In genomic region chr15:55234104-55234799, GRCh38 we compare ENCODE assay signal across 21 cellular contexts. TPM values are rescaled to one million over a fixed set of nuclear protein-coding genes. Genes with fewer than 3 reads are reported as not detected.
A peak's percentile ranks its signal among the peaks of the same experiment; 100 is the strongest.
DNase-seq lines count a peak whose midpoint lies in the region; ATAC-seq and TF ChIP-seq lines count a peak whose summit lies in the region.
"Had no signal": no experiment of that assay in that cellular context is flagged by ENCODE, and none has a peak within 500 bp of the region (broad histone marks: within the 10 kb centered on the region; RNA-seq: fewer than 3 reads in every experiment).

No MANE protein-coding gene starts in this region.

- no peaks in the 10 kb centered on the region for H3K27me3 Mint-ChIP-seq in activated CD4-positive, alpha-beta T cell treated with anti-CD3 and anti-CD28 coated beads for 36 hours
- no peaks in the 10 kb centered on the region for H3K27me3 Mint-ChIP-seq in neural crest cell (ENCODE audit: low read depth)
- H3K27me3 Mint-ChIP-seq: CD4-positive, CD25-positive, alpha-beta regulatory T cell had no signal

- peak overlapping the region; percentile 37 for H3K27ac Mint-ChIP-seq in activated CD4-positive, alpha-beta T cell treated with anti-CD3 and anti-CD28 coated beads for 36 hours
- peak overlapping the region; percentile 3 for H3K27ac Mint-ChIP-seq in neural crest cell (ENCODE audit: unreplicated experiment)
- H3K27ac Mint-ChIP-seq: CD4-positive, CD25-positive, alpha-beta regulatory T cell had no signal

- no peaks in the 10 kb centered on the region for H3K27me3 ChIP-seq in colonic mucosa
- no peaks in the 10 kb centered on the region for H3K27me3 ChIP-seq in aorta (ENCODE audit: control insufficient read depth in 1 of 2, insufficient read depth in 2 of 2, low read length in 1 of 2)

- CTCF ChIA-PET in activated CD4-positive, alpha-beta T cell treated with anti-CD3 and anti-CD28 coated beads for 36 hours (lab: Charles Lee) = no interaction called here

- no peaks in the 10 kb centered on the region for H3K9me3 ChIP-seq in colonic mucosa
- H3K9me3 ChIP-seq in aorta (ENCODE audit: control insufficient read depth, low read length) = no peaks in the 10 kb centered on the region

- WGBS in aorta, 2 donors = 87 to 93% methylated on average over 2 of the region's 2 CpGs

- intact Hi-C loops in activated CD4-positive, alpha-beta T cell treated with anti-CD3 and anti-CD28 coated beads for 36 hours (cut with DNase I, micrococcal nuclease) = no loop called here
- intact Hi-C loops in colonic mucosa (cut with DNase I) = no loop called here
- intact Hi-C loops in aorta (cut with DNase I) = no loop called here

- TF ChIP-seq CTCF in 22Rv1 (IDR thresholded peaks at IDR 0.05) (no peak), colonic mucosa (IDR thresholded peaks at IDR 0.05) (no peak), neural crest cell (conservative IDR thresholded peaks at IDR 0.05) (no peak)

- H3K4me1 Mint-ChIP-seq in activated CD4-positive, alpha-beta T cell treated with anti-CD3 and anti-CD28 coated beads for 36 hours = peaks cover 47% of the 10 kb centered on the region
- H3K4me1 Mint-ChIP-seq in neural crest cell = no peaks in the 10 kb centered on the region

- no peak for ATAC-seq in activated CD4-positive, alpha-beta T cell treated with anti-CD3 and anti-CD28 coated beads for 36 hours
- ATAC-seq in HG02759 (IDR thresholded peaks at IDR 0.05; ENCODE audit: unreplicated experiment) = no peak
- no peak for ATAC-seq in GM19395 (IDR thresholded peaks at IDR 0.05; ENCODE audit: unreplicated experiment)
- ATAC-seq in aorta (ENCODE audit: low FRiP score) = no peak
- ATAC-seq: HCT116 had no signal

- H3K4me3 Mint-ChIP-seq in activated CD4-positive, alpha-beta T cell treated with anti-CD3 and anti-CD28 coated beads for 36 hours = no peak overlapping the region
- no peak overlapping the region for H3K4me3 Mint-ChIP-seq in neural crest cell
- H3K4me3 Mint-ChIP-seq: CD4-positive, CD25-positive, alpha-beta regulatory T cell had no signal

- no peak for DNase-seq in activated CD4-positive, alpha-beta T cell treated with anti-CD3 and anti-CD28 coated beads for 36 hours
- DNase-seq in activated CD4-positive, alpha-beta T cell treated with anti-CD3 and anti-CD28 coated beads for 1 hour = no peak
- DNase-seq in colonic mucosa (no peak), neural crest cell (ENCODE audit: low read depth, low spot score) (no peak), aorta (no peak)
- DNase-seq: 8988T; CD4-positive, CD25-positive, alpha-beta regulatory T cell; COR-L47; GOT3; KG1; NCI-H1105 treated with DMSO at 0.1 percent for 48 hours; NCI-H1694 treated with DMSO at 0.1 percent for 48 hours; NCI-H2227 treated with DMSO at 0.1 percent for 48 hours; NCI-H510A treated with DMSO at 0.1 percent for 48 hours; NCI-H774; OCI-M1; Right ventricle myocardium superior had no signal

- peaks cover 64% of the 10 kb centered on the region for H3K36me3 Mint-ChIP-seq in activated CD4-positive, alpha-beta T cell treated with anti-CD3 and anti-CD28 coated beads for 36 hours (ENCODE audit: low read depth)
- no peaks in the 10 kb centered on the region for H3K36me3 Mint-ChIP-seq in neural crest cell (ENCODE audit: low read depth)

- H3K9ac ChIP-seq in colonic mucosa (ENCODE audit: low read depth in 2 of 2, low read length in 2 of 2) = no peak overlapping the region

- H3K9me3 Mint-ChIP-seq in activated CD4-positive, alpha-beta T cell treated with anti-CD3 and anti-CD28 coated beads for 36 hours (ENCODE audit: low read depth) = no peaks in the 10 kb centered on the region
- H3K9me3 Mint-ChIP-seq in neural crest cell = no peaks in the 10 kb centered on the region
- H3K9me3 Mint-ChIP-seq: CD4-positive, CD25-positive, alpha-beta regulatory T cell had no signal

- H3K4me3 ChIP-seq in colonic mucosa = no peak overlapping the region
- H3K4me3 ChIP-seq in aorta (ENCODE audit: low read length in 2 of 2) = no peak overlapping the region

- H3K36me3 ChIP-seq in colonic mucosa = no peaks in the 10 kb centered on the region
- no peaks in the 10 kb centered on the region for H3K36me3 ChIP-seq in aorta (ENCODE audit: control insufficient read depth in 1 of 2, insufficient read depth in 2 of 2, low read length in 1 of 2)

- no peaks in the 10 kb centered on the region for H3K4me1 ChIP-seq in colonic mucosa
- H3K4me1 ChIP-seq in aorta (ENCODE audit: control insufficient read depth in 1 of 2, insufficient read depth in 2 of 2, low read length in 2 of 2) = no peaks in the 10 kb centered on the region

- POLR2A ChIA-PET in activated CD4-positive, alpha-beta T cell treated with anti-CD3 and anti-CD28 coated beads for 36 hours (lab: Charles Lee) = no interaction called here

- peak overlapping the region; percentile 57 for H3K27ac ChIP-seq in 22Rv1
- H3K27ac ChIP-seq in colonic mucosa = peak overlapping the region; percentile 46
- no peak overlapping the region for H3K27ac ChIP-seq in aorta (ENCODE audit: low read depth in 1 of 2, low read length in 2 of 2)

RNA-seq across cellular contexts. Expression of gene RSL24D1, which starts 37.5 kb away (rescaled TPM):
- 100 to 1,000 TPM; 152 to 188 TPM for total RNA-seq in activated CD4-positive, alpha-beta T cell treated with anti-CD3 and anti-CD28 coated beads for 36 hours
- total RNA-seq in colonic mucosa (10 to 100 TPM; 42.3 to 52.4 TPM), neural crest cell (78.6 and 83.8 TPM in 2 replicates), aorta (10 to 100 TPM; 64.9 to 66.4 TPM)
- polyA plus RNA-seq in aorta = 100 to 1,000 TPM in 1 of 2 donors, 10 to 100 TPM in 1; 88.0 to 204 TPM

RNA-seq across cellular contexts. Expression of gene RAB27A, which starts 55.4 kb away (rescaled TPM):
- total RNA-seq in activated CD4-positive, alpha-beta T cell treated with anti-CD3 and anti-CD28 coated beads for 36 hours = 100 to 1,000 TPM; 111 to 129 TPM
- total RNA-seq in colonic mucosa (10 to 100 TPM; 46.0 to 69.6 TPM), neural crest cell (5.9 and 6.5 TPM in 2 replicates), aorta (10 to 100 TPM; 54.3 to 67.5 TPM)
- 10 to 100 TPM; 20.5 to 34.7 TPM for polyA plus RNA-seq in aorta

Comparison
In these comparisons a context has a peak if more than half of its experiments do, and no peak if none do; other contexts are left out.
1. H3K27ac ChIP-seq: peak in 22Rv1 (single experiment) and colonic mucosa (single experiment); none in aorta (0 of 2).